Comparison of ENCODE assay signal across 14 cellular contexts in the genomic region with DNA sequence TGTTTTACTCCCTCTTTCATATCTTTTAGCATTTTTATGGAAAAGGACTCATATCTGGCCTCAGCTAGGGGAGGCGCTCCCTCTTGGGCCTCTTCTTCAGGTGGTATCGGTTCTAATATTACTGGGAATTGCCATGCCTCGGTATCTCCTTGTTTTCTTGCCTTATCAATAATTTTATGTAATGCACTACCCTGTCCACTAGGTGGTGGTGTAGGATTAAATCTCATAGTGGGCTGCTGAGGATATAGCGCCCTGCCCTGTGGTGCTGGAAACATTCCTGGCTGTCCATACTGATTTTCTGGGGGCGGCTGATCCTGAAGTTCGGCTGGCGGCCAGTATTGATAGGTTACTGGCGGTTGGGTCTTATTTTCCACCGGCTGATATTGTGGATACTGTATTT. TPM values are rescaled to one million over a fixed set of nuclear protein-coding genes. Genes with fewer than 3 reads are reported as not detected.
DNase-seq lines count a peak whose midpoint lies in the region; TF ChIP-seq lines count a peak whose summit lies in the region.
"Had no signal": no experiment of that assay in that cellular context is flagged by ENCODE, and none has a peak within 500 bp of the region (broad histone marks: within the 10 kb centered on the region; RNA-seq: fewer than 3 reads in every experiment).

No MANE protein-coding gene starts in this region.

- H3K9me3 ChIP-seq in subcutaneous abdominal adipose tissue (ENCODE audit: control insufficient read depth in 5 of 5, low read length in 5 of 5), result peaks cover 45 to 69% (median 67%) of the 10 kb centered on the region in 5 donors

- peak overlapping the region; percentile 78 for H3K4me3 Mint-ChIP-seq in endothelial cell (ENCODE audit: unreplicated experiment)
- H3K4me3 Mint-ChIP-seq: activated naive CD8-positive, alpha-beta T cell; memory B cell had no signal

- peak; percentile 15 for DNase-seq in NCI-H82 (lab: John Stamatoyannopoulos, UW)
- no peak for DNase-seq in NCI-H82 treated with DMSO at 0.1 percent for 48 hours (lab: John Stamatoyannopoulos, UW; ENCODE audit: unreplicated experiment)
- peak; percentile 6 for DNase-seq in NCI-H69 (lab: John Stamatoyannopoulos, UW)
- DNase-seq in endothelial cell (ENCODE audit: low spot score), result no peak
- DNase-seq in NCI-H146 (lab: John Stamatoyannopoulos, UW), result no peak
- DNase-seq in activated CD4-positive, alpha-beta T cell treated with anti-CD3 and anti-CD28 coated beads for 48 hours, result no peak
- no peak for DNase-seq in stimulated activated CD4-positive, alpha-beta T cell treated with anti-CD3 and anti-CD28 coated beads, Interleukin-4, amount 100 ng/mL, for 24 hours
- DNase-seq: activated CD8-positive, alpha-beta memory T cell treated with anti-CD3 and anti-CD28 coated beads, Interleukin-2, amount 50 U/mL, for 48 hours; NCI-H1436 treated with DMSO at 0.1 percent for 48 hours; SHP77 had no signal

- H3K27me3 Mint-ChIP-seq in endothelial cell (ENCODE audit: unreplicated experiment), result peaks cover 14% of the 10 kb centered on the region
- H3K27me3 Mint-ChIP-seq: activated naive CD8-positive, alpha-beta T cell; memory B cell had no signal

- no peak overlapping the region for H3K27ac ChIP-seq in subcutaneous abdominal adipose tissue (ENCODE audit: low read depth, low read length)
- H3K27ac ChIP-seq: A549 had no signal

- H3K36me3 Mint-ChIP-seq in endothelial cell (ENCODE audit: low read depth, unreplicated experiment), result peaks cover 80% of the 10 kb centered on the region

- H3K9me3 Mint-ChIP-seq in endothelial cell (ENCODE audit: unreplicated experiment), result peaks cover 53% of the 10 kb centered on the region

- no peak overlapping the region for H3K27ac Mint-ChIP-seq in endothelial cell (ENCODE audit: unreplicated experiment)
- H3K27ac Mint-ChIP-seq: activated naive CD8-positive, alpha-beta T cell; memory B cell had no signal

- no peaks in the 10 kb centered on the region for H3K4me1 Mint-ChIP-seq in endothelial cell (ENCODE audit: unreplicated experiment)
- H3K4me1 Mint-ChIP-seq: memory B cell had no signal

- H3K36me3 ChIP-seq in subcutaneous abdominal adipose tissue (ENCODE audit: control insufficient read depth in 5 of 5, insufficient read depth in 5 of 5, low read length in 5 of 5), result peaks cover 25 to 56% (median 45%) of the 10 kb centered on the region in 5 donors

- no peaks in the 10 kb centered on the region for H3K27me3 ChIP-seq in subcutaneous abdominal adipose tissue (ENCODE audit: control insufficient read depth in 5 of 5, insufficient read depth in 4 of 5, low read length in 5 of 5)

- H3K9ac ChIP-seq in subcutaneous abdominal adipose tissue (ENCODE audit: low read length in 5 of 5), result no peak overlapping the region

- peak; percentile 43 for TF ChIP-seq CTCF in endothelial cell (IDR thresholded peaks at IDR 0.05; ENCODE audit: unreplicated experiment)

- no peaks in the 10 kb centered on the region for H3K4me1 ChIP-seq in subcutaneous abdominal adipose tissue (ENCODE audit: control insufficient read depth in 5 of 5, insufficient read depth in 5 of 5, low read length in 5 of 5)
- H3K4me1 ChIP-seq: A549 had no signal

- peak overlapping the region; percentile 38 to 68 (median 54) for H3K4me3 ChIP-seq in subcutaneous abdominal adipose tissue (ENCODE audit: low read depth in 1 of 5, low read length in 5 of 5)
- H3K4me3 ChIP-seq: A549 had no signal

RNA-seq across cellular contexts. Expression of a gene that starts 35.8 kb away (rescaled TPM):
- total RNA-seq in endothelial cell (ENCODE audit: unreplicated experiment), result 13.1 TPM

RNA-seq across cellular contexts. Expression of a gene that starts 58.5 kb away (rescaled TPM):
- 11.0 TPM for total RNA-seq in endothelial cell (ENCODE audit: unreplicated experiment)

Comparison
In these comparisons a context has a peak if more than half of its experiments do, and no peak if none do; other contexts are left out.
1. DNase-seq: peak in NCI-H82 (single experiment) and NCI-H69 (single experiment); none in NCI-H82 treated with DMSO at 0.1 percent for 48 hours (single experiment), endothelial cell (single experiment), NCI-H146 (single experiment), activated CD4-positive, alpha-beta T cell treated with anti-CD3 and anti-CD28 coated beads for 48 hours (single experiment) and stimulated activated CD4-positive, alpha-beta T cell treated with anti-CD3 and anti-CD28 coated beads, Interleukin-4, amount 100 ng/mL, for 24 hours (single experiment).